In genomic region chr3:37206041-37206440, GRCh38 we compare ENCODE assay signal across 8 cellular contexts. TPM values are rescaled to one million over a fixed set of nuclear protein-coding genes. Genes with fewer than 3 reads are reported as not detected.
A peak's percentile ranks its signal among the peaks of the same experiment; 100 is the strongest.
DNase-seq lines count a peak whose midpoint lies in the region; ATAC-seq and TF ChIP-seq lines count a peak whose summit lies in the region.
"Not testable (repeated sequence)": the region's sequence is repeated elsewhere in the genome, so short reads cannot be mapped to it uniquely, and the experiment has no call there.

No MANE protein-coding gene starts in this region.

- not testable (repeated sequence) for TF ChIP-seq RAD21 in SK-N-SH (IDR thresholded peaks at IDR 0.05; ENCODE audit: low read length)

- H3K27ac Mint-ChIP-seq in GM23338, result not testable (repeated sequence)

- not testable (repeated sequence) for TF ChIP-seq CTCF in GM23338 (conservative IDR thresholded peaks at IDR 0.05; ENCODE audit: low read depth in 2 of 2); SK-N-SH (IDR thresholded peaks at IDR 0.05); astrocyte of the spinal cord (IDR thresholded peaks at IDR 0.05; ENCODE audit: low read depth, low read length)

- in situ Hi-C loops in astrocyte of the spinal cord (cut with HindIII; ENCODE audit: low sequenced_read_pairs), result not testable (repeated sequence)

- H3K9me3 ChIP-seq in SK-N-SH; skeletal muscle satellite cell (replicated peaks; ENCODE audit: low read length): not testable (repeated sequence)

- H3K36me3 ChIP-seq in GM23338 (ENCODE audit: insufficient read depth); SK-N-SH (replicated peaks in 1 of 2; ENCODE audit: control insufficient read depth in 1 of 2, insufficient read depth in 2 of 2, low read length in 1 of 2); skeletal muscle satellite cell (ENCODE audit: insufficient read depth, low read length): not testable (repeated sequence)

- H2AFZ ChIP-seq in GM23338; SK-N-SH (ENCODE audit: low read depth): not testable (repeated sequence)

- not testable (repeated sequence) for H3K4me1 ChIP-seq in GM23338 (ENCODE audit: insufficient read depth); SK-N-SH (ENCODE audit: control insufficient read depth in 1 of 2, insufficient read depth in 2 of 2, low read depth in 1 of 2, low read length in 1 of 2)
- peaks cover 19% of the 10 kb centered on the region for H3K4me1 ChIP-seq in skeletal muscle satellite cell (ENCODE audit: control insufficient read depth, insufficient read depth, low read length)

- H3K4me3 ChIP-seq in GM23338; SK-N-SH (ENCODE audit: low read depth in 2 of 2, low read length in 1 of 2); astrocyte of the spinal cord (ENCODE audit: low read depth, low read length): not testable (repeated sequence)
- H3K4me3 ChIP-seq in skeletal muscle satellite cell (ENCODE audit: low read length), result peak overlapping the region; percentile 50

- DNase-seq in AG08396 (ENCODE audit: low spot score) (peak; percentile 27), GM23338 (ENCODE audit: low spot score) (peak; percentile 11), LoVo (ENCODE audit: low spot score) (peak; percentile 27), astrocyte of the spinal cord (ENCODE audit: low read depth, low spot score) (peak; percentile 42), iris pigment epithelial cell (ENCODE audit: low read depth) (peak; percentile 59)
- DNase-seq in SK-N-SH; epithelial cell of prostate (ENCODE audit: low read depth, low spot score): not testable (repeated sequence)

- H3K4me1 Mint-ChIP-seq in GM23338, result not testable (repeated sequence)

- not testable (repeated sequence) for H3K9ac ChIP-seq in SK-N-SH
- H3K9ac ChIP-seq in skeletal muscle satellite cell (ENCODE audit: low read depth, low read length), result peak overlapping the region; percentile 51

- H3F3A ChIP-seq in GM23338 (replicated peaks; ENCODE audit: low read depth); SK-N-SH (replicated peaks; ENCODE audit: insufficient read depth): not testable (repeated sequence)

- not testable (repeated sequence) for H3K36me3 Mint-ChIP-seq in GM23338 (ENCODE audit: low read depth)

- H3K9me2 ChIP-seq in GM23338 (ENCODE audit: insufficient read depth); SK-N-SH: not testable (repeated sequence)

- not testable (repeated sequence) for H3K4me2 ChIP-seq in GM23338
- H3K4me2 ChIP-seq in SK-N-SH (peak overlapping the region; percentile 50; the same call in 1 of the 2 replicates), skeletal muscle satellite cell (ENCODE audit: low read length) (peak overlapping the region; percentile 54)

- CTCF ChIA-PET in SK-N-SH (lab: Yijun Ruan, JAX), result not testable (repeated sequence)

- ATAC-seq in GM23338, result not testable (repeated sequence)

- H3K27ac ChIP-seq in GM23338 (ENCODE audit: low read depth), result not testable (repeated sequence)
- H3K27ac ChIP-seq in SK-N-SH (ENCODE audit: low read depth in 2 of 2, low read length in 1 of 2) (peak overlapping the region in 1 of 2 experiments; percentile 36; a peak in 1 of 4 replicates), epithelial cell of prostate (peak overlapping the region; percentile 22)

- H4K20me1 ChIP-seq in GM23338 (replicated peaks; ENCODE audit: insufficient read depth); SK-N-SH (ENCODE audit: insufficient read depth): not testable (repeated sequence)

- not testable (repeated sequence) for H3K27me3 Mint-ChIP-seq in GM23338 (ENCODE audit: insufficient read depth, low read depth, poor library complexity)

- not testable (repeated sequence) for H3K79me2 ChIP-seq in GM23338 (replicated peaks; ENCODE audit: insufficient read depth); SK-N-SH (ENCODE audit: insufficient read depth)

- not testable (repeated sequence) for H3K27me3 ChIP-seq in GM23338 (ENCODE audit: insufficient read depth); SK-N-SH (ENCODE audit: insufficient read depth); skeletal muscle satellite cell (ENCODE audit: control insufficient read depth, insufficient read depth, low read length)

- H3K4me3 Mint-ChIP-seq in GM23338, result not testable (repeated sequence)

- WGBS in SK-N-SH (ENCODE audit: low lambda C conversion rate), result 19% methylated on average over 4 of the region's 4 CpGs

- not testable (repeated sequence) for TF ChIP-seq EP300 in SK-N-SH (IDR thresholded peaks at IDR 0.05; ENCODE audit: borderline replicate concordance in 1 of 2, low read depth in 1 of 2, low read length in 1 of 2)

- POLR2A ChIA-PET in SK-N-SH (lab: Yijun Ruan, JAX), result not testable (repeated sequence)

- not testable (repeated sequence) for H3K9me3 Mint-ChIP-seq in GM23338

TF ChIP-seq in SK-N-SH, 30 proteins besides CTCF, POLR2A, EP300 and RAD21:
- 0 out of 2 replicates have a peak, but pooled peaks have one; percentile 9 for TF ChIP-seq TCF12 (IDR thresholded peaks at IDR 0.05)
- TF ChIP-seq TEAD4 (IDR thresholded peaks at IDR 0.05; ENCODE audit: borderline replicate concordance, insufficient read depth), result peak; percentile 17; the same call in 1 of the 2 replicates
- peak; percentile 61; the same call in 1 of the 2 replicates for TF ChIP-seq FOSL2 (IDR thresholded peaks at IDR 0.05; ENCODE audit: borderline replicate concordance, low read depth)

RNA-seq across cellular contexts. Expression of gene LRRFIP2, which starts 31.7 kb away (rescaled TPM):
- 27.5 and 29.0 TPM in 2 replicates for total RNA-seq in GM23338 (2014; rRNA removed; shearing (Covaris generic))
- polyA plus RNA-seq in GM23338 (2016; fragmentation: Nextera tagmentation; extraction: Ambion mirVana) (20.3 TPM in 2 replicates), SK-N-SH (2012; rRNA removed) (27.2 and 29.8 TPM in 2 replicates)
- polyA plus RNA-seq in SK-N-SH (2012; cell fraction: cytosol; rRNA removed), result 35.1 and 44.4 TPM in 2 replicates
- polyA plus RNA-seq in SK-N-SH (2012; cell fraction: nucleus; rRNA removed), result 24.2 and 39.5 TPM in 2 replicates
- 29.9 and 32.8 TPM in 2 replicates for total RNA-seq in skeletal muscle satellite cell (2012; rRNA removed)

RNA-seq across cellular contexts. Expression of gene GOLGA4, which starts 37.0 kb away (rescaled TPM):
- total RNA-seq in GM23338 (2014; rRNA removed; shearing (Covaris generic)), result 97.8 and 116 TPM in 2 replicates
- polyA plus RNA-seq in GM23338 (2016; fragmentation: Nextera tagmentation; extraction: Ambion mirVana) (96.3 and 136 TPM in 2 replicates), SK-N-SH (2012; rRNA removed) (5.4 and 6.8 TPM in 2 replicates)
- polyA plus RNA-seq in SK-N-SH (2012; cell fraction: cytosol; rRNA removed), result 8.6 and 13.1 TPM in 2 replicates
- 4.0 and 7.2 TPM in 2 replicates for polyA plus RNA-seq in SK-N-SH (2012; cell fraction: nucleus; rRNA removed)
- total RNA-seq in skeletal muscle satellite cell (2012; rRNA removed), result 36.9 and 48.7 TPM in 2 replicates
